Comparison of ENCODE assay signal across 1 cellular context in genomic region chr10:127908106-127908957, GRCh38.
TF ChIP-seq lines count a peak whose summit lies in the region.

No MANE protein-coding gene starts in this region.

TF ChIP-seq in GM23338, 12 proteins besides CTCF, POLR2A, EP300 and RAD21:
- TF ChIP-seq ZNF462 (CRISPR knock-in tag; IDR thresholded peaks at IDR 0.05) (no peak), POLR2AphosphoS5 (IDR thresholded peaks at IDR 0.05; ENCODE audit: low read depth) (no peak), EZH2phosphoT487 (IDR thresholded peaks at IDR 0.05; ENCODE audit: unreplicated experiment) (no peak), EZH2 (IDR thresholded peaks at IDR 0.05; ENCODE audit: low read depth, unreplicated experiment) (no peak), CREB1 (CRISPR knock-in tag; IDR thresholded peaks at IDR 0.05; ENCODE audit: low read depth) (no peak)
